ENCODE assay signal across 15 cellular contexts in genomic region chr18:6877288-6877687, GRCh38.
DNase-seq lines count a peak whose midpoint lies in the region; ATAC-seq and TF ChIP-seq lines count a peak whose summit lies in the region.
"Had no signal": no experiment of that assay in that cellular context is flagged by ENCODE, and none has a peak within 500 bp of the region (broad histone marks: within the 10 kb centered on the region; RNA-seq: fewer than 3 reads in every experiment).

No MANE protein-coding gene starts in this region.

- intact Hi-C loops in sigmoid colon (cut with DNase I) = no loop called here
- intact Hi-C loops in psoas muscle (cut with DNase I) = loop anchor here in 1 of 2 donors (10.0 kb wide), 1 partner anchor 152 kb away; the partner anchor contains the start of gene ARHGAP28

- H4K20me1 ChIP-seq in hepatocyte (ENCODE audit: insufficient read depth, poor library complexity, severe bottlenecking) = no peaks in the 10 kb centered on the region
- H4K20me1 ChIP-seq: BLaER1 treated with 17β-estradiol and CSF1 and Interleukin-3, amounts not matched to agents 10 nM and 100 nM had no signal

- H3K27me3 ChIP-seq in hepatocyte (no peaks in the 10 kb centered on the region), sigmoid colon (no peaks in the 10 kb centered on the region), psoas muscle (ENCODE audit: insufficient read depth in 3 of 3, low read length in 2 of 3) (no peaks in the 10 kb centered on the region)
- H3K27me3 ChIP-seq: BLaER1 treated with 17β-estradiol and CSF1 and Interleukin-3, amounts not matched to agents 10 nM and 100 nM had no signal

- H3K9me3 ChIP-seq in hepatocyte (ENCODE audit: low read depth) (no peaks in the 10 kb centered on the region), sigmoid colon (no peaks in the 10 kb centered on the region), psoas muscle (no peaks in the 10 kb centered on the region)
- H3K9me3 ChIP-seq: BLaER1 treated with 17β-estradiol and CSF1 and Interleukin-3, amounts not matched to agents 10 nM and 100 nM had no signal

- H3K36me3 ChIP-seq in hepatocyte (replicated peaks; ENCODE audit: insufficient read depth, low read depth) = no peaks in the 10 kb centered on the region
- H3K36me3 ChIP-seq in sigmoid colon = no peaks in the 10 kb centered on the region
- peaks cover 0 to 19% of the 10 kb centered on the region in 2 donors for H3K36me3 ChIP-seq in psoas muscle (ENCODE audit: insufficient read depth in 1 of 2, low read depth in 1 of 2)
- H3K36me3 ChIP-seq: BLaER1 treated with 17β-estradiol and CSF1 and Interleukin-3, amounts not matched to agents 10 nM and 100 nM had no signal

- H3K4me1 Mint-ChIP-seq in nephron = peaks cover 56% of the 10 kb centered on the region
- H3K4me1 Mint-ChIP-seq: B cell had no signal

- H3K27ac Mint-ChIP-seq in nephron = peak overlapping the region; percentile 24 to 77 (median 28)
- H3K27ac Mint-ChIP-seq: B cell; CD8-positive, alpha-beta T cell; GM23338 had no signal

- no peaks in the 10 kb centered on the region for H3K27me3 Mint-ChIP-seq in nephron (ENCODE audit: low read depth)
- H3K27me3 Mint-ChIP-seq: B cell had no signal

- H3K4me3 Mint-ChIP-seq in nephron = no peak overlapping the region
- H3K4me3 Mint-ChIP-seq: B cell; CD8-positive, alpha-beta T cell; GM23338 had no signal

- H3K27ac ChIP-seq in hepatocyte = peak overlapping the region; percentile 3
- H3K27ac ChIP-seq in sigmoid colon = peak overlapping the region in 3 of 4 donors; percentile 7 to 48 (median 24)
- H3K27ac ChIP-seq in psoas muscle = no peak overlapping the region
- H3K27ac ChIP-seq: BLaER1 treated with 17β-estradiol and CSF1 and Interleukin-3, amounts not matched to agents 10 nM and 100 nM; HL-60 had no signal

- WGBS in hepatocyte (ENCODE audit: low lambda C conversion rate, missing lambda C conversion rate) = 93% methylated on average over 14 of the region's 14 CpGs
- 85% methylated on average over 14 of the region's 14 CpGs for WGBS in sigmoid colon, 2 donors
- WGBS in psoas muscle, 3 donors = 90 to 91% (median 91%) methylated on average over 14 of the region's 14 CpGs

- DNase-seq in hepatocyte (ENCODE audit: low spot score) (no peak), sigmoid colon (no peak), psoas muscle (no peak), NOMO-1 treated with dmso at 0.1 percent for 144 hours (lab: John Stamatoyannopoulos, UW; ENCODE audit: unreplicated experiment) (no peak)
- DNase-seq: Calu3; CD8-positive, alpha-beta T cell; DMS79 treated with DMSO at 0.1 percent for 48 hours; GF-D8; HCEC 1CT had no signal

- H3K4me3 ChIP-seq in hepatocyte (no peak overlapping the region), sigmoid colon (no peak overlapping the region), psoas muscle (no peak overlapping the region)
- H3K4me3 ChIP-seq: BLaER1 treated with 17β-estradiol and CSF1 and Interleukin-3, amounts not matched to agents 10 nM and 100 nM; GM23338 had no signal

- H3K79me2 ChIP-seq in hepatocyte = no peaks in the 10 kb centered on the region

- TF ChIP-seq CTCF in hepatocyte (IDR thresholded peaks at IDR 0.05; ENCODE audit: poor library complexity) = no peak
- TF ChIP-seq CTCF in nephron (IDR thresholded peaks at IDR 0.05; ENCODE audit: unreplicated experiment in 3 of 3) = no peak
- TF ChIP-seq CTCF in sigmoid colon (IDR thresholded peaks at IDR 0.05) = no peak
- no peak for TF ChIP-seq CTCF in psoas muscle (IDR thresholded peaks at IDR 0.05)

- TF ChIP-seq EP300 in sigmoid colon (IDR thresholded peaks at IDR 0.05) = no peak

- no peak for TF ChIP-seq POLR2A in sigmoid colon (IDR thresholded peaks at IDR 0.05)

- no peak overlapping the region for H2AFZ ChIP-seq in hepatocyte
- H2AFZ ChIP-seq: GM23338 had no signal

- H3K4me1 ChIP-seq in hepatocyte (ENCODE audit: insufficient read depth) (peaks cover 23% of the 10 kb centered on the region), sigmoid colon (peaks cover 0 to 19% (median 16%) of the 10 kb centered on the region in 4 donors), psoas muscle (peaks cover 6% of the 10 kb centered on the region)
- H3K4me1 ChIP-seq: BLaER1 treated with 17β-estradiol and CSF1 and Interleukin-3, amounts not matched to agents 10 nM and 100 nM had no signal

- no peaks in the 10 kb centered on the region for H3K9me3 Mint-ChIP-seq in nephron
- H3K9me3 Mint-ChIP-seq: GM23338 had no signal

- ATAC-seq in esophagus mucosa (no peak), psoas muscle (no peak)
- ATAC-seq: CD8-positive, alpha-beta T cell; GM23338 had no signal

- no peak overlapping the region for H3K4me2 ChIP-seq in hepatocyte
- H3K4me2 ChIP-seq: BLaER1 treated with 17β-estradiol and CSF1 and Interleukin-3, amounts not matched to agents 10 nM and 100 nM; GM23338 had no signal

- H3K36me3 Mint-ChIP-seq in nephron (ENCODE audit: low read depth) = peaks cover 62% of the 10 kb centered on the region
- H3K36me3 Mint-ChIP-seq: CD8-positive, alpha-beta T cell had no signal

- H3K9me2 ChIP-seq in hepatocyte (replicated peaks; ENCODE audit: insufficient read depth) = no peaks in the 10 kb centered on the region
